16 cellular contexts compared by ENCODE assay signal in the genomic region with DNA sequence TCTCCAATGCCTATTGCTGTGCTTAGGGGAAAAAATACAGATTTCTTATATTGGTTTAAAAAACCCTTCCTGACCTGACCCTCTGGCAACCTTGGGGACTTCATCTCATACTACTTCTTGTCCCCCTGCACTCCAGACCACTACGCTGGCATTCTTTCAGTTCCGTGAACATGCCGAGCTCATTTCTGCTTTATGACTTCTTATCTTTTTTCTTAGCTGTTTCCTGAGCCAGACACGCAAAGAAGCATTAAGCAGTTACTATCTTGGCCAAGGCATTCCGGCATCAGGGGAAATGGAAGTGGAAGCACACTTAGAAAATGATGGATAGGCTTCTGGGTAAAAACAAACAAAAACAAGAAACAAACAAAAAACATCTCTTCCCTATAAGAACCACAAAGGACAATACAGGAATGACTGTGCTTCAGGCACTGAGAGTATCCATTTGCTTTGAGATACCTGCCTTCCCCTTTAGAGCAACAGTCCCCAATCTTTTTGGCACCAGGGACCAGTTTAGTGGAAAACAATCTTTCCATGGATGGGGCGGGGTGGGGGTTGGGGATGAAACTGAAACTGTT. TPM values are rescaled to one million over a fixed set of nuclear protein-coding genes. Genes with fewer than 3 reads are reported as not detected.
A peak's percentile ranks its signal among the peaks of the same experiment; 100 is the strongest.
DNase-seq lines count a peak whose midpoint lies in the region; ATAC-seq, FAIRE-seq and TF ChIP-seq lines count a peak whose summit lies in the region.
"Had no signal": no experiment of that assay in that cellular context is flagged by ENCODE, and none has a peak within 500 bp of the region (broad histone marks: within the 10 kb centered on the region; RNA-seq: fewer than 3 reads in every experiment).

No MANE protein-coding gene starts in this region.

- intact Hi-C loops in activated B cell treated with CpG ODN at 0.5 μM for 24 hours (cut with micrococcal nuclease): loop anchor here (5.0 kb wide), 1 partner anchor 252 kb away; no protein-coding TSS in a partner anchor
- intact Hi-C loops in kidney (cut with DNase I): loop anchor here (5.0 kb wide), 1 partner anchor 182 kb away; no protein-coding TSS in a partner anchor
- intact Hi-C loops in PC-3 (cut with micrococcal nuclease): loop anchor here (5.0 kb wide), 2 partner anchors 342 to 652 kb away; no protein-coding TSS in a partner anchor

- no peak overlapping the region for H3K9ac ChIP-seq in kidney (ENCODE audit: low read length in 2 of 2)
- H3K9ac ChIP-seq in PC-3 (ENCODE audit: low read length): no peak overlapping the region

- ATAC-seq in GM18868 (IDR thresholded peaks at IDR 0.05; ENCODE audit: unreplicated experiment) (peak; percentile 18), activated B cell treated with CpG ODN at 0.5 μM for 24 hours (ENCODE audit: low read depth) (no peak), PC-3 (no peak), HG02623 (IDR thresholded peaks at IDR 0.05; ENCODE audit: unreplicated experiment) (no peak), HG02642 (IDR thresholded peaks at IDR 0.05; ENCODE audit: poor library complexity, unreplicated experiment) (no peak)
- ATAC-seq: activated CD8-positive, alpha-beta T cell treated with anti-CD3 and anti-CD28 coated beads, Interleukin-2, amount 10 ng/mL, durations not matched to agents 7 days and 5 days had no signal

- DNase-seq in Ammon's horn (ENCODE audit: low spot score): peak; percentile 7
- DNase-seq in activated B cell treated with CpG ODN at 0.5 μM for 24 hours: no peak
- no peak for DNase-seq in kidney
- no peak for DNase-seq in PC-3
- DNase-seq in DMS153 (lab: John Stamatoyannopoulos, UW): no peak
- DNase-seq: activated CD8-positive, alpha-beta T cell treated with anti-CD3 and anti-CD28 coated beads, Interleukin-2, amount 10 ng/mL, durations not matched to agents 7 days and 5 days; aorta; Calu3; immature natural killer cell; NCI-H2029 treated with DMSO at 0.1 percent for 48 hours; NCI-H524; uterus had no signal

- no peaks in the 10 kb centered on the region for H3K9me2 ChIP-seq in PC-3 (replicated peaks; ENCODE audit: low read length)

- H3K4me1 Mint-ChIP-seq in activated B cell treated with CpG ODN at 0.5 μM for 24 hours: peaks cover 26% of the 10 kb centered on the region

- H3K79me2 ChIP-seq in PC-3 (ENCODE audit: low read length): peaks cover 4% of the 10 kb centered on the region; the same call in 1 of the 2 replicates

- H3K27me3 Mint-ChIP-seq in activated B cell treated with CpG ODN at 0.5 μM for 24 hours: no peaks in the 10 kb centered on the region

- H3K9me3 Mint-ChIP-seq in activated B cell treated with CpG ODN at 0.5 μM for 24 hours: no peaks in the 10 kb centered on the region
- H3K9me3 Mint-ChIP-seq: immature natural killer cell had no signal

- H3K4me3 Mint-ChIP-seq in activated B cell treated with CpG ODN at 0.5 μM for 24 hours: no peak overlapping the region
- H3K4me3 Mint-ChIP-seq: activated CD8-positive, alpha-beta T cell treated with anti-CD3 and anti-CD28 coated beads, Interleukin-2, amount 10 ng/mL, durations not matched to agents 7 days and 5 days; immature natural killer cell had no signal

- H4K20me1 ChIP-seq in PC-3 (ENCODE audit: low read length): no peaks in the 10 kb centered on the region

- H3K9me3 ChIP-seq in kidney (ENCODE audit: control insufficient read depth in 1 of 2, low read length in 2 of 2): no peaks in the 10 kb centered on the region
- H3K9me3 ChIP-seq in PC-3 (ENCODE audit: low read length): no peaks in the 10 kb centered on the region
- H3K9me3 ChIP-seq: uterus had no signal

- peak overlapping the region; percentile 46 for H3K27ac Mint-ChIP-seq in activated B cell treated with CpG ODN at 0.5 μM for 24 hours
- H3K27ac Mint-ChIP-seq: activated CD8-positive, alpha-beta T cell treated with anti-CD3 and anti-CD28 coated beads, Interleukin-2, amount 10 ng/mL, durations not matched to agents 7 days and 5 days; immature natural killer cell had no signal

- no peak overlapping the region for H2AFZ ChIP-seq in PC-3 (ENCODE audit: low read length)

- TF ChIP-seq CTCF in activated B cell treated with CpG ODN at 0.5 μM for 24 hours (IDR thresholded peaks at IDR 0.05) (no peak), kidney (IDR thresholded peaks at IDR 0.05; ENCODE audit: borderline replicate concordance, extremely low read depth, insufficient read depth) (no peak), PC-3 (conservative IDR thresholded peaks at IDR 0.05; ENCODE audit: low read depth, low read length) (no peak)

- CTCF ChIA-PET in activated B cell treated with CpG ODN at 0.5 μM for 24 hours (lab: Charles Lee): interaction anchor here (0.7 to 2.1 kb wide), 6 partner anchors 77 to 653 kb away, joined by 3 to 11 read pairs (median 4); no protein-coding TSS in a partner anchor
- CTCF ChIA-PET in PC-3 (lab: Charles Lee): interaction anchor here (0.5 kb wide), 1 partner anchor 197 kb away, joined by 3 read pairs; no protein-coding TSS in a partner anchor

- no peak overlapping the region for H3K4me2 ChIP-seq in PC-3 (ENCODE audit: low read length)

- H3K4me1 ChIP-seq in kidney (ENCODE audit: control insufficient read depth in 1 of 2, insufficient read depth in 1 of 2, low read depth in 1 of 2, low read length in 2 of 2) (no peaks in the 10 kb centered on the region), PC-3 (ENCODE audit: insufficient read depth, low read length) (peaks cover 7% of the 10 kb centered on the region; the same call in 1 of the 2 replicates)

- FAIRE-seq in kidney (lab: Jason Lieb, UNC): no peak

- H3K36me3 ChIP-seq in kidney (ENCODE audit: control insufficient read depth in 1 of 2, insufficient read depth in 2 of 2, low read length in 2 of 2) (no peaks in the 10 kb centered on the region), PC-3 (ENCODE audit: low read depth, low read length) (no peaks in the 10 kb centered on the region)
- H3K36me3 ChIP-seq: uterus had no signal

- no peaks in the 10 kb centered on the region for H3F3A ChIP-seq in PC-3 (ENCODE audit: low read length, unreplicated experiment)

- H3K36me3 Mint-ChIP-seq in activated B cell treated with CpG ODN at 0.5 μM for 24 hours (ENCODE audit: low read depth): peaks cover 10% of the 10 kb centered on the region
- H3K36me3 Mint-ChIP-seq: immature natural killer cell had no signal

- POLR2A ChIA-PET in activated B cell treated with CpG ODN at 0.5 μM for 24 hours (lab: Charles Lee): no interaction called here
- POLR2A ChIA-PET in PC-3 (lab: Charles Lee; ENCODE audit: unreplicated experiment): no interaction called here

- H3K27ac ChIP-seq in kidney (ENCODE audit: low read depth in 2 of 2, low read length in 2 of 2) (peak overlapping the region; percentile 16 to 25), PC-3 (ENCODE audit: low read length) (no peak overlapping the region)
- H3K27ac ChIP-seq: uterus had no signal

- H3K4me3 ChIP-seq in kidney (ENCODE audit: low read length in 2 of 2): no peak overlapping the region
- H3K4me3 ChIP-seq in PC-3 (ENCODE audit: low read length): no peak overlapping the region
- H3K4me3 ChIP-seq: uterus had no signal

- BruUV-seq in PC-3 (replicated peaks; lab: Mats Ljungman, UMichigan): no TSS peak

- H3K27me3 ChIP-seq in PC-3 (ENCODE audit: low read length): no peaks in the 10 kb centered on the region
- H3K27me3 ChIP-seq: uterus had no signal

RNA-seq across cellular contexts. Expression of a gene that starts 4.4 kb away (rescaled TPM):
- 14.0 and 14.6 TPM in 2 replicates for total RNA-seq in activated B cell treated with CpG ODN at 0.5 μM for 24 hours
- 30.2 TPM for total RNA-seq in kidney
- polyA plus RNA-seq in kidney (ENCODE audit: insufficient read depth, low read depth, low replicate concordance): 70.0 TPM
- 5.8 and 8.5 TPM in 2 replicates for total RNA-seq in PC-3 (2014; rRNA removed)

RNA-seq across cellular contexts. Expression of a gene that starts 26.7 kb away (rescaled TPM):
- total RNA-seq in activated B cell treated with CpG ODN at 0.5 μM for 24 hours: not detected in 2 replicates
- 0.13 TPM for total RNA-seq in kidney
- polyA plus RNA-seq in kidney (ENCODE audit: insufficient read depth, low read depth, low replicate concordance): not detected
- total RNA-seq in PC-3 (2014; rRNA removed): not detected in 2 replicates
- total RNA-seq: activated CD8-positive, alpha-beta T cell treated with anti-CD3 and anti-CD28 coated beads, Interleukin-2, amount 10 ng/mL, durations not matched to agents 7 days and 5 days; Calu3 had no signal
- polyA plus RNA-seq: immature natural killer cell, neural cell had no signal
